In the genomic region with DNA sequence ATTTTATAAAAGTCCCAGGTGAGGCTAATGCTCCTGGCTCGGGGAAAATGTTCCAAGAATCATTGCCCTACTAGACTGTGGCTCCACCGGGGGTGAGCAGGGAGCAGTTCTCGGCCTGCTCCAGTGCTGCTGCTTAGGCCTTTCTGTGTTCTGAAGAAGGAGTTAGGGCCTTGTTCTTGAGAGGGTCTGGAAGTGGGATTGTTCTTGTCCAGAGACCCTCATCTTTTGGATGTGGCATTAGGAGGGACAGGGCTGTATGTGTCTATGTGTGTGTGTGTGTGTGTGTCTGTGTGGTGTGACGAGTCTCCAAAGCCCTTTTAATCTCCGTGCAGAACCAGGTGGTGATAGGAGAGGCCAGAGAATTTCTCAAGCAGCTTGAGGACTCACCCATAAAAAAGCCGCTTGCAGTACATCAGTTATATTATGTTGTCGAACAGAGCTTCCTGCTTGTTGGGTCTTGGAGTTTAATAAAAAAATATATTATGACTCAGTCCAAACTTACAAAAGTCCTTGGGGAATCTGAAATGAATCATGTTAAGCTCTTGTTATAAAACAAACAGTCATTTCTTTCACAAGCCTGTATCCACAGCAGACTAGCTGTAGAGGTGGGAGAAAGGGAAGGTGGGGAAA, we compare ENCODE assay signal across 11 cellular contexts.
DNase-seq lines count a peak whose midpoint lies in the region; ATAC-seq, FAIRE-seq and TF ChIP-seq lines count a peak whose summit lies in the region.
"Had no signal": no experiment of that assay in that cellular context is flagged by ENCODE, and none has a peak within 500 bp of the region (broad histone marks: within the 10 kb centered on the region; RNA-seq: fewer than 3 reads in every experiment).

No MANE protein-coding gene starts in this region.

- no peaks in the 10 kb centered on the region for H3K4me1 Mint-ChIP-seq in activated CD4-positive, alpha-beta memory T cell treated with anti-CD3 and anti-CD28 coated beads, Interleukin-2, amount 10 ng/mL, durations not matched to agents 7 days and 5 days
- H3K4me1 Mint-ChIP-seq: activated naive CD8-positive, alpha-beta T cell treated with anti-CD3 and anti-CD28 coated beads, Interleukin-2, amount 10 ng/mL, durations not matched to agents 7 days and 5 days; CD8-positive, alpha-beta memory T cell had no signal

- H3K4me3 ChIP-seq in epithelial cell of proximal tubule (ENCODE audit: low read depth, low read length) = no peak overlapping the region
- H3K4me3 ChIP-seq: tibial nerve had no signal

- TF ChIP-seq CTCF in epithelial cell of proximal tubule (conservative IDR thresholded peaks at IDR 0.05; ENCODE audit: low read depth, low read length) = no peak

- no peaks in the 10 kb centered on the region for H3K27me3 Mint-ChIP-seq in activated CD4-positive, alpha-beta memory T cell treated with anti-CD3 and anti-CD28 coated beads, Interleukin-2, amount 10 ng/mL, durations not matched to agents 7 days and 5 days
- H3K27me3 Mint-ChIP-seq: activated naive CD8-positive, alpha-beta T cell treated with anti-CD3 and anti-CD28 coated beads, Interleukin-2, amount 10 ng/mL, durations not matched to agents 7 days and 5 days had no signal

- no peak for FAIRE-seq in RCC 7860 (lab: Jason Lieb, UNC)

- POLR2A ChIA-PET in activated CD4-positive, alpha-beta memory T cell treated with anti-CD3 and anti-CD28 coated beads, Interleukin-2, amount 10 ng/mL, durations not matched to agents 7 days and 5 days (lab: Charles Lee) = no interaction called here

- CTCF ChIA-PET in activated CD4-positive, alpha-beta memory T cell treated with anti-CD3 and anti-CD28 coated beads, Interleukin-2, amount 10 ng/mL, durations not matched to agents 7 days and 5 days (lab: Charles Lee) = no interaction called here

- no peaks in the 10 kb centered on the region for H3K9me3 Mint-ChIP-seq in activated CD4-positive, alpha-beta memory T cell treated with anti-CD3 and anti-CD28 coated beads, Interleukin-2, amount 10 ng/mL, durations not matched to agents 7 days and 5 days
- H3K9me3 Mint-ChIP-seq: activated naive CD8-positive, alpha-beta T cell treated with anti-CD3 and anti-CD28 coated beads, Interleukin-2, amount 10 ng/mL, durations not matched to agents 7 days and 5 days had no signal

- no peak overlapping the region for H3K27ac Mint-ChIP-seq in activated CD4-positive, alpha-beta memory T cell treated with anti-CD3 and anti-CD28 coated beads, Interleukin-2, amount 10 ng/mL, durations not matched to agents 7 days and 5 days
- H3K27ac Mint-ChIP-seq: activated naive CD8-positive, alpha-beta T cell treated with anti-CD3 and anti-CD28 coated beads, Interleukin-2, amount 10 ng/mL, durations not matched to agents 7 days and 5 days; CD8-positive, alpha-beta memory T cell had no signal

- DNase-seq in AG08395 (ENCODE audit: low spot score) = peak; percentile 90
- peak; percentile 58 for DNase-seq in RCC 7860 (ENCODE audit: low spot score)
- DNase-seq in epithelial cell of proximal tubule (ENCODE audit: low read depth) = peak; percentile 25
- peak; percentile 16 for DNase-seq in myocyte (ENCODE audit: low read depth)
- DNase-seq in NCI-H1436 treated with DMSO at 0.1 percent for 48 hours (lab: John Stamatoyannopoulos, UW) = no peak
- no peak for DNase-seq in activated CD4-positive, alpha-beta memory T cell treated with anti-CD3 and anti-CD28 coated beads, Interleukin-2, amount 10 ng/mL, durations not matched to agents 7 days and 5 days
- no peak for DNase-seq in GM19238 (ENCODE audit: insufficient read length, low spot score)
- DNase-seq: activated naive CD8-positive, alpha-beta T cell treated with anti-CD3 and anti-CD28 coated beads, Interleukin-2, amount 10 ng/mL, durations not matched to agents 7 days and 5 days; CD8-positive, alpha-beta memory T cell had no signal

- no peaks in the 10 kb centered on the region for H3K36me3 Mint-ChIP-seq in activated CD4-positive, alpha-beta memory T cell treated with anti-CD3 and anti-CD28 coated beads, Interleukin-2, amount 10 ng/mL, durations not matched to agents 7 days and 5 days (ENCODE audit: low read depth)
- H3K36me3 Mint-ChIP-seq: activated naive CD8-positive, alpha-beta T cell treated with anti-CD3 and anti-CD28 coated beads, Interleukin-2, amount 10 ng/mL, durations not matched to agents 7 days and 5 days; CD8-positive, alpha-beta memory T cell had no signal

- ATAC-seq in GM18907 (IDR thresholded peaks at IDR 0.05; ENCODE audit: unreplicated experiment) = no peak

- H3K4me3 Mint-ChIP-seq in activated CD4-positive, alpha-beta memory T cell treated with anti-CD3 and anti-CD28 coated beads, Interleukin-2, amount 10 ng/mL, durations not matched to agents 7 days and 5 days = no peak overlapping the region
- H3K4me3 Mint-ChIP-seq: activated naive CD8-positive, alpha-beta T cell treated with anti-CD3 and anti-CD28 coated beads, Interleukin-2, amount 10 ng/mL, durations not matched to agents 7 days and 5 days; CD8-positive, alpha-beta memory T cell had no signal

Comparison
In these comparisons a context has a peak if more than half of its experiments do, and no peak if none do; other contexts are left out.
1. DNase-seq: peak in AG08395 (single experiment), RCC 7860 (single experiment), epithelial cell of proximal tubule (single experiment) and myocyte (single experiment); none in NCI-H1436 treated with DMSO at 0.1 percent for 48 hours (single experiment), activated CD4-positive, alpha-beta memory T cell treated with anti-CD3 and anti-CD28 coated beads, Interleukin-2, amount 10 ng/mL, durations not matched to agents 7 days and 5 days (single experiment) and GM19238 (single experiment).